8 cellular contexts compared by ENCODE assay signal in genomic region chr19:20661150-20661819, GRCh38. TPM values are rescaled to one million over a fixed set of nuclear protein-coding genes. Genes with fewer than 3 reads are reported as not detected.
A peak's percentile ranks its signal among the peaks of the same experiment; 100 is the strongest.
DNase-seq lines count a peak whose midpoint lies in the region; ATAC-seq lines count a peak whose summit lies in the region.

Gene ZNF626 (minus strand): TSS chr19:20661571. CDS start chr19:20661446, 125 bp downstream.

- peaks cover 0 to 20% (median 8%) of the 10 kb centered on the region in 5 donors for H3K36me3 ChIP-seq in subcutaneous abdominal adipose tissue (ENCODE audit: control insufficient read depth in 5 of 5, insufficient read depth in 5 of 5, low read length in 5 of 5)

- H3K9ac ChIP-seq in subcutaneous abdominal adipose tissue (ENCODE audit: low read length in 5 of 5) = peak within 1 kb of the TSS; percentile 91 to 98 (median 97)

- peaks cover 61% of the 10 kb centered on the region for H3K36me3 Mint-ChIP-seq in activated naive CD8-positive, alpha-beta T cell treated with anti-CD3 and anti-CD28 coated beads, Interleukin-2, amount 10 ng/mL, durations not matched to agents 7 days and 5 days

- H3K4me1 Mint-ChIP-seq in activated naive CD8-positive, alpha-beta T cell treated with anti-CD3 and anti-CD28 coated beads, Interleukin-2, amount 10 ng/mL, durations not matched to agents 7 days and 5 days = peaks cover 10% of the 10 kb centered on the region

- H3K9me3 ChIP-seq in subcutaneous abdominal adipose tissue (ENCODE audit: control insufficient read depth in 5 of 5, low read length in 5 of 5) = peaks cover 0 to 7% (median 0%) of the 10 kb centered on the region in 5 donors

- POLR2A ChIA-PET in activated naive CD8-positive, alpha-beta T cell treated with anti-CD3 and anti-CD28 coated beads, Interleukin-2, amount 10 ng/mL, durations not matched to agents 7 days and 5 days (lab: Charles Lee) = interaction anchor here (0.6 to 2.8 kb wide), 20 partner anchors 10 to 1174 kb away, joined by 3 to 32 read pairs (median 4); partner anchors contain the start of genes ZNF100, ZNF429, ZNF43 and ZNF430

- peaks cover 0 to 39% (median 31%) of the 10 kb centered on the region in 5 donors for H3K4me1 ChIP-seq in subcutaneous abdominal adipose tissue (ENCODE audit: control insufficient read depth in 5 of 5, insufficient read depth in 5 of 5, low read length in 5 of 5)

- in situ Hi-C loops in SK-MEL-5 (cut with HindIII; ENCODE audit: low pct_unique_long_range_greater_than_20kb, low sequenced_read_pairs) = no loop called here

- H3K4me3 Mint-ChIP-seq in activated naive CD8-positive, alpha-beta T cell treated with anti-CD3 and anti-CD28 coated beads, Interleukin-2, amount 10 ng/mL, durations not matched to agents 7 days and 5 days = peak within 1 kb of the TSS; percentile 94

- H3K27ac ChIP-seq in subcutaneous abdominal adipose tissue (ENCODE audit: low read depth, low read length) = peak within 1 kb of the TSS; percentile 87

- H3K9me3 Mint-ChIP-seq in activated naive CD8-positive, alpha-beta T cell treated with anti-CD3 and anti-CD28 coated beads, Interleukin-2, amount 10 ng/mL, durations not matched to agents 7 days and 5 days = peaks cover 23% of the 10 kb centered on the region

- H3K4me3 ChIP-seq in subcutaneous abdominal adipose tissue (ENCODE audit: low read depth in 1 of 5, low read length in 5 of 5) = peak within 1 kb of the TSS; percentile 80 to 99 (median 91)

- ATAC-seq in GM18873 (IDR thresholded peaks at IDR 0.05; ENCODE audit: low FRiP score, unreplicated experiment) (peak; percentile 80), HG03439 (IDR thresholded peaks at IDR 0.05; ENCODE audit: unreplicated experiment) (peak; percentile 98), Right ventricle myocardium inferior (peak; percentile 99), GM21360 (IDR thresholded peaks at IDR 0.05; ENCODE audit: unreplicated experiment) (no peak)
- ATAC-seq in activated naive CD8-positive, alpha-beta T cell treated with anti-CD3 and anti-CD28 coated beads, Interleukin-2, amount 10 ng/mL, durations not matched to agents 7 days and 5 days (ENCODE audit: low read depth) = peak; percentile 99

- no peaks in the 10 kb centered on the region for H3K27me3 Mint-ChIP-seq in activated naive CD8-positive, alpha-beta T cell treated with anti-CD3 and anti-CD28 coated beads, Interleukin-2, amount 10 ng/mL, durations not matched to agents 7 days and 5 days

- peak within 1 kb of the TSS; percentile 98 for H3K27ac Mint-ChIP-seq in activated naive CD8-positive, alpha-beta T cell treated with anti-CD3 and anti-CD28 coated beads, Interleukin-2, amount 10 ng/mL, durations not matched to agents 7 days and 5 days

- H3K27me3 ChIP-seq in subcutaneous abdominal adipose tissue (ENCODE audit: control insufficient read depth in 5 of 5, insufficient read depth in 4 of 5, low read length in 5 of 5) = no peaks in the 10 kb centered on the region

- intact Hi-C loops in Right ventricle myocardium inferior (cut with DNase I) = loop anchor here (1.0 to 5.0 kb wide), 2 partner anchors 96 to 116 kb away; partner anchors contain the start of genes ZNF66 and ZNF737

- DNase-seq in SK-MEL-5 (ENCODE audit: low read depth, low spot score) (peak; percentile 68), Right ventricle myocardium inferior (ENCODE audit: missing footprints) (peak; percentile 95), occipital lobe (lab: John Stamatoyannopoulos, UW) (peak; percentile 92)
- peak; percentile 85 for DNase-seq in activated naive CD8-positive, alpha-beta T cell treated with anti-CD3 and anti-CD28 coated beads, Interleukin-2, amount 10 ng/mL, durations not matched to agents 7 days and 5 days

RNA-seq across cellular contexts. Expression of gene ZNF626, which starts in this region (rescaled TPM):
- total RNA-seq in SK-MEL-5 (2014; rRNA removed; shearing (Covaris generic)) = 1.5 and 2.8 TPM in 2 replicates
- polyA plus RNA-seq in SK-MEL-5 (2015; cell fraction: cytosol; rRNA removed) = 0.17 and 0.48 TPM in 2 replicates
- polyA plus RNA-seq in SK-MEL-5 (2015; cell fraction: nucleus; rRNA removed) = 0.27 and 1.1 TPM in 2 replicates
- total RNA-seq in activated naive CD8-positive, alpha-beta T cell treated with anti-CD3 and anti-CD28 coated beads, Interleukin-2, amount 10 ng/mL, durations not matched to agents 7 days and 5 days = 10 to 100 TPM; 13.6 to 17.8 TPM
- total RNA-seq in Right ventricle myocardium inferior (7.5 TPM), occipital lobe (49.4 TPM)
